10 cellular contexts compared by ENCODE assay signal in the genomic region with DNA sequence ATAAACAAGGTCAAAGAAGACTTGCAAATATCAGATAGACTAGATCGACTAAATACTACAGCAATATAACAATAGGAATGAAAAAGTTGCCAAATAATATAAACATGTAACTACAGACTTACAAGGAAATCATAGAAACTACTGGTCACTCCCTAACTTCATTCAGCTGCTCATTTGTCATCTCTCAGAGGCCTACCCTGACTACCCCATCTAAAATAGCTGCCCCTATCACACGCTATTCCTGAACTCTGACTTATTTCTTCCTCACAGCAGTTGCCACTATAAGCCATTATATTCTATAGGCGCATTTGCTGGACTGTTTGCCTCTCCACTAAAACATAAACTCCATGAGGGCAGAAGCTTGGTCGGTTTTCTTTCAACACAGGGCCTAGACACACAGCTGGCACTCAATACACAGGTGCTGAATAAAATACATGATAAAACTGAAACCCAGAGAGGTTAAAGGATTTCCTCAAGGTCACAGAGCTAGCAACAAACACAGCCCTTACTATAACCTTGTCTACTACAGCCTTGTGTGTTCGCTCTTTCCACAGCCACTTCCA. TPM values are rescaled to one million over a fixed set of nuclear protein-coding genes. Genes with fewer than 3 reads are reported as not detected.
DNase-seq lines count a peak whose midpoint lies in the region; ATAC-seq, FAIRE-seq and TF ChIP-seq lines count a peak whose summit lies in the region.
"Had no signal": no experiment of that assay in that cellular context is flagged by ENCODE, and none has a peak within 500 bp of the region (broad histone marks: within the 10 kb centered on the region; RNA-seq: fewer than 3 reads in every experiment).

No MANE protein-coding gene starts in this region.

- no peak for TF ChIP-seq CTCF in AG04450 (IDR thresholded peaks at IDR 0.05; ENCODE audit: low read depth, low read length)
- no peak for TF ChIP-seq CTCF in HCT116 (IDR thresholded peaks at IDR 0.05 in 2 of 3, conservative IDR thresholded peaks at IDR 0.05 in 1 of 3; ENCODE audit: borderline replicate concordance in 1 of 3, insufficient read depth in 1 of 3, low read depth in 2 of 3, low read length in 2 of 3)
- no peak for TF ChIP-seq CTCF in K562 (IDR thresholded peaks at IDR 0.05 in 2 of 3, conservative IDR thresholded peaks at IDR 0.05 in 1 of 3; ENCODE audit: insufficient read depth in 2 of 3, low read depth in 1 of 3, low read length in 3 of 3)
- no peak for TF ChIP-seq CTCF in ovary (IDR thresholded peaks at IDR 0.05)

- no peaks in the 10 kb centered on the region for H3K9me1 ChIP-seq in K562 (ENCODE audit: control insufficient read depth, insufficient read depth, low read length)

- H3K27ac ChIP-seq in AG04450 (ENCODE audit: low read depth, low read length): no peak overlapping the region
- no peak overlapping the region for H3K27ac ChIP-seq in HCT116 (ENCODE audit: low read depth, low read length)
- peak overlapping the region; percentile 86 for H3K27ac ChIP-seq in K562 (ENCODE audit: extremely low read depth, low read depth, low read length)
- H3K27ac ChIP-seq in mesodermal cell (ENCODE audit: low read depth, low read length, severe bottlenecking): no peak overlapping the region
- H3K27ac ChIP-seq in ovary: no peak overlapping the region

- no peak for ATAC-seq in HCT116
- no peak for ATAC-seq in K562
- no peak for ATAC-seq in GM21390 (IDR thresholded peaks at IDR 0.05; ENCODE audit: unreplicated experiment)
- ATAC-seq in HG02678 (IDR thresholded peaks at IDR 0.05; ENCODE audit: unreplicated experiment): no peak

- H3K9ac ChIP-seq in HCT116 (ENCODE audit: low read length): no peak overlapping the region; the same call in 1 of the 2 replicates
- peak overlapping the region in 1 of 2 experiments; percentile 83; a peak in 2 of 4 replicates for H3K9ac ChIP-seq in K562 (ENCODE audit: insufficient read depth in 1 of 2, low read depth in 2 of 2, low read length in 2 of 2)

- H4K20me1 ChIP-seq in HCT116 (ENCODE audit: insufficient read depth): no peaks in the 10 kb centered on the region
- H4K20me1 ChIP-seq in K562 (replicated peaks; ENCODE audit: control insufficient read depth, insufficient read depth, low read length): no peaks in the 10 kb centered on the region

- H3K79me2 ChIP-seq in HCT116 (ENCODE audit: insufficient read depth, low read length) (peaks cover 55% of the 10 kb centered on the region), K562 (ENCODE audit: control insufficient read depth, insufficient read depth, low read length) (peaks cover 69% of the 10 kb centered on the region)

- BruUV-seq in HCT116 (replicated peaks; lab: Mats Ljungman, UMichigan) (no TSS peak), K562 (replicated peaks; lab: Mats Ljungman, UMichigan) (TSS peak; percentile 40)

- H3K4me2 ChIP-seq in HCT116 (ENCODE audit: low read length) (peak overlapping the region; percentile 99), K562 (ENCODE audit: insufficient read depth, low read length) (peak overlapping the region; percentile 94)

- POLR2A ChIA-PET in AG04450 (lab: Yijun Ruan, JAX): no interaction called here
- POLR2A ChIA-PET in HCT116 (lab: Charles Lee): no interaction called here
- POLR2A ChIA-PET in K562 (lab: Yijun Ruan, JAX): interaction anchor here (0.6 to 1.0 kb wide), 2 partner anchors 12 to 1411 kb away, joined by 3 read pairs; no protein-coding TSS in a partner anchor

- in situ Hi-C loops in K562 (cut with MboI): no loop called here

- no peaks in the 10 kb centered on the region for H3K27me3 ChIP-seq in AG04450 (ENCODE audit: control insufficient read depth, insufficient read depth, low read length)
- H3K27me3 ChIP-seq in HCT116 (ENCODE audit: insufficient read depth, low read length): no peaks in the 10 kb centered on the region
- no peaks in the 10 kb centered on the region for H3K27me3 ChIP-seq in K562 (ENCODE audit: control insufficient read depth in 2 of 2, insufficient read depth in 2 of 2, low read length in 2 of 2)
- H3K27me3 ChIP-seq in ovary: no peaks in the 10 kb centered on the region

- no peak for TF ChIP-seq EP300 in K562 (IDR thresholded peaks at IDR 0.05; ENCODE audit: low read length)
- no peak for TF ChIP-seq EP300 in ovary (IDR thresholded peaks at IDR 0.05)

- H3K9me2 ChIP-seq in HCT116 (ENCODE audit: insufficient read depth): no peaks in the 10 kb centered on the region

- no peak for TF ChIP-seq RAD21 in HCT116 (IDR thresholded peaks at IDR 0.05; ENCODE audit: low read depth)
- TF ChIP-seq RAD21 in K562 (CRISPR knock-in tag; conservative IDR thresholded peaks at IDR 0.05 in 1 of 2, IDR thresholded peaks at IDR 0.05 in 1 of 2): no peak

- intact Hi-C loops in HCT116 (cut with micrococcal nuclease): no loop called here
- intact Hi-C loops in K562 (cut with micrococcal nuclease): no loop called here
- intact Hi-C loops in posterior cingulate gyrus (cut with DNase I): loop anchor here (5.0 kb wide), 1 partner anchor 62 kb away; no protein-coding TSS in a partner anchor
- intact Hi-C loops in ovary (cut with DNase I): no loop called here

- no peak for FAIRE-seq in K562 (lab: Jason Lieb, UNC)

- DNase-seq in AG04450 (ENCODE audit: low read depth, low spot score) (no peak), HCT116 (ENCODE audit: low read depth, low spot score) (no peak), K562 (ENCODE audit: extremely low read depth in 1 of 4, low spot score in 3 of 4) (no peak), posterior cingulate gyrus (no peak), ovary (no peak)
- DNase-seq: activated CD8-positive, alpha-beta memory T cell treated with anti-CD3 and anti-CD28 coated beads, Interleukin-2, amount 50 U/mL, for 4 hours; stimulated activated CD4-positive, alpha-beta T cell treated with anti-CD3 and anti-CD28 coated beads, Interleukin-4, amount 100 ng/mL, for 1 hour had no signal

- H3K4me3 ChIP-seq in AG04450 (ENCODE audit: low read depth, low read length): peak overlapping the region; percentile 91
- peak overlapping the region in 1 of 2 experiments; percentile 100; a peak in 1 of 4 replicates for H3K4me3 ChIP-seq in HCT116 (replicated peaks in 1 of 2; ENCODE audit: low read depth in 1 of 2, low read length in 2 of 2)
- peak overlapping the region; percentile 96 for H3K4me3 ChIP-seq in K562
- H3K4me3 ChIP-seq in mesodermal cell (ENCODE audit: extremely low read depth, insufficient read depth, low read length, poor library complexity, severe bottlenecking): peak overlapping the region; percentile 82
- no peak overlapping the region for H3K4me3 ChIP-seq in ovary

- TF ChIP-seq POLR2A in HCT116 (IDR thresholded peaks at IDR 0.05; ENCODE audit: borderline replicate concordance, extremely low read depth, insufficient read depth, insufficient read length) (no peak), K562 (conservative IDR thresholded peaks at IDR 0.05) (no peak), ovary (IDR thresholded peaks at IDR 0.05) (no peak)

- CTCF ChIA-PET in AG04450 (lab: Charles Lee) (no interaction called here), HCT116 (lab: Charles Lee) (no interaction called here), K562 (lab: Yijun Ruan, JAX; ENCODE audit: low intra/inter-chr PET ratio) (no interaction called here)

- H3K9me3 ChIP-seq in AG04450 (ENCODE audit: control insufficient read depth, insufficient read depth, low read length) (no peaks in the 10 kb centered on the region), HCT116 (ENCODE audit: control insufficient read depth in 1 of 2, insufficient read depth in 1 of 2, low read depth in 1 of 2, low read length in 2 of 2) (no peaks in the 10 kb centered on the region), K562 (replicated peaks; ENCODE audit: control insufficient read depth, insufficient read depth, low read depth, low read length) (no peaks in the 10 kb centered on the region), mesodermal cell (ENCODE audit: control insufficient read depth, low read length) (no peaks in the 10 kb centered on the region), ovary (no peaks in the 10 kb centered on the region)

- RAD21 ChIA-PET in HCT116 (lab: Charles Lee; ENCODE audit: low non-redundant PET in 1 of 2, low total read pairs in 2 of 2, uncharacterized antibody in 2 of 2, unreplicated experiment in 2 of 2): no interaction called here

- H2AFZ ChIP-seq in HCT116 (ENCODE audit: low read depth, low read length, poor library complexity, severe bottlenecking) (no peak overlapping the region), K562 (ENCODE audit: low read depth, low read length) (no peak overlapping the region)

- 72% methylated on average over 5 of the region's 5 CpGs for WGBS in K562 (ENCODE audit: insufficient coverage, low coverage, missing lambda C conversion rate)
- WGBS in mesodermal cell (ENCODE audit: insufficient coverage in 2 of 2), 2 experiments: 70 to 86% methylated on average over 2 to 4 of the region's 5 CpGs
- 78 to 85% (median 82%) methylated on average over 5 of the region's 5 CpGs for WGBS in ovary, 3 donors

- no peaks in the 10 kb centered on the region for H3K36me3 ChIP-seq in HCT116 (ENCODE audit: control insufficient read depth in 1 of 2, insufficient read depth in 2 of 2, low read length in 2 of 2)
- peaks cover 11% of the 10 kb centered on the region for H3K36me3 ChIP-seq in K562 (ENCODE audit: control insufficient read depth, insufficient read depth, low read length)
- H3K36me3 ChIP-seq in mesodermal cell (ENCODE audit: control insufficient read depth, insufficient read depth, low read length): no peaks in the 10 kb centered on the region
- no peaks in the 10 kb centered on the region for H3K36me3 ChIP-seq in ovary

- peaks cover 3 to 32% of the 10 kb centered on the region in 2 experiments; a peak in 3 of 4 replicates for H3K4me1 ChIP-seq in HCT116 (ENCODE audit: control insufficient read depth in 1 of 2, insufficient read depth in 2 of 2, low read length in 2 of 2)
- H3K4me1 ChIP-seq in K562 (replicated peaks in 1 of 2; ENCODE audit: control insufficient read depth in 2 of 2, insufficient read depth in 2 of 2, low read length in 2 of 2): peaks cover 6 to 22% of the 10 kb centered on the region in 2 experiments
- peaks cover 11% of the 10 kb centered on the region for H3K4me1 ChIP-seq in mesodermal cell (ENCODE audit: control insufficient read depth, insufficient read depth, low read length, poor library complexity, severe bottlenecking)
- peaks cover 6% of the 10 kb centered on the region for H3K4me1 ChIP-seq in ovary (ENCODE audit: insufficient read depth)

RNA-seq across cellular contexts. Expression of a gene that starts 1.8 kb away (rescaled TPM):
- polyA plus RNA-seq in AG04450 (2011; rRNA removed): 15.5 and 20.0 TPM in 2 replicates
- polyA minus RNA-seq in AG04450 (2011; rRNA and poly(A)+ RNA removed): 21.2 and 34.7 TPM in 2 replicates
- 26.4 TPM for total RNA-seq in HCT116 (2021; ENCODE audit: unreplicated experiment)
- 8.8 and 10.1 TPM in 2 replicates for polyA plus RNA-seq in HCT116 (2012)
- total RNA-seq in K562 (2011; cell fraction: chromatin; rRNA removed; ENCODE audit: low replicate concordance): 8.8 and 32.4 TPM in 2 replicates
- 3.0 and 5.8 TPM in 2 replicates for total RNA-seq in K562 (2011; cell fraction: nucleolus; rRNA removed)
- 12.8 and 26.0 TPM in 2 replicates for total RNA-seq in K562 (2011; cell fraction: nucleoplasm; rRNA removed)
- 12.8 and 13.4 TPM in 2 replicates for total RNA-seq in K562 (2014; rRNA removed)
- 23.6 and 30.9 TPM in 2 replicates for total RNA-seq in K562 (2014; rRNA removed; fragmentation: Illumina TruSeq; extraction: Trizol)
- 18.1 and 20.0 TPM in 2 replicates for total RNA-seq in K562 (2015; rRNA removed; fragmentation: Illumina TruSeq; extraction: Trizol)
- 26.4 and 29.1 TPM in 2 replicates for total RNA-seq in K562 (2021)
- 24.2 and 31.2 TPM in 2 replicates for polyA plus RNA-seq in K562 (2011; rRNA removed)
- 11.4 and 12.9 TPM in 2 replicates for polyA plus RNA-seq in K562 (2011; cell fraction: cytosol; rRNA removed)
- polyA plus RNA-seq in K562 (2011; cell fraction: nucleus; rRNA removed): 14.0 and 19.6 TPM in 2 replicates
- polyA plus RNA-seq in K562 (2012): 13.4 and 16.0 TPM in 2 replicates
- polyA plus RNA-seq in K562 (2014; fragmentation: Illumina TruSeq; extraction: Trizol): 19.2 and 22.4 TPM in 2 replicates
- polyA plus RNA-seq in K562 (2014; fragmentation: Nextera tagmentation; extraction: Ambion mirVana): 1 to 10 TPM; 1.3 to 1.6 TPM
- polyA plus RNA-seq in K562 (2014; rRNA removed): 11.4 and 12.8 TPM in 2 replicates
- 82.1 and 87.5 TPM in 2 replicates for polyA minus RNA-seq in K562 (2011; rRNA and poly(A)+ RNA removed)
- polyA minus RNA-seq in K562 (2011; cell fraction: cytosol; rRNA and poly(A)+ RNA removed): 19.7 and 28.7 TPM in 2 replicates
- 9.0 and 18.2 TPM in 2 replicates for polyA minus RNA-seq in K562 (2011; cell fraction: nucleus; rRNA and poly(A)+ RNA removed)
- 18.8 TPM for polyA plus RNA-seq in mesodermal cell (2013, experiment 1 of 2)
- polyA plus RNA-seq in mesodermal cell (2013, experiment 2 of 2): 18.3 TPM
- total RNA-seq in ovary: 10 to 100 TPM; 13.0 to 23.1 (median 19.3) TPM
- polyA plus RNA-seq in ovary: 10 to 100 TPM in 1 of 2 donors, 1 to 10 TPM in 1; 5.7 to 12.0 TPM
